Comparison of ENCODE assay signal across 1 cellular context in the genomic region with DNA sequence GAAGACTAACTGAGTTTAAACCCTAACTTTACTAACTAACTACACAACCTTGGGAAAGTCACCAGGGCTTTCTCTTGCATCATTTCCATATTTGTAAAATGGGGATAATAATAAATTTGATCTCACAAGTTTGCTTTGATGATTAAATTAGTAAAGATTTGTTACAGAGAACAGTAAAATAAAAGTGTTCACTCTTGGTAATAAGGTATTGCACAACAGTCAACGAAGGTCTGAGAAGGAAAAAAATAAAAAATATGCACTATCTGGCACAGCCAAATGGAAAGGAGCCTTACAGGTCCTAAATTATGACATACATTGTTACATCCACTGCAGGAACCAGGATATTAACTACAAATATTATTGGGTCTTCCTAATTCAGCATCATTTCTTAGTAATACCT.
TF ChIP-seq lines count a peak whose summit lies in the region.

No MANE protein-coding gene starts in this region.

TF ChIP-seq in H1, 55 proteins besides CTCF, POLR2A, EP300 and RAD21 (continued from another document):
- TF ChIP-seq CEBPB (IDR thresholded peaks at IDR 0.05; ENCODE audit: low read depth, low read length): peak; percentile 62; the same call in 1 of the 2 replicates
